Comparison of ENCODE assay signal across 1 cellular context in the genomic region with DNA sequence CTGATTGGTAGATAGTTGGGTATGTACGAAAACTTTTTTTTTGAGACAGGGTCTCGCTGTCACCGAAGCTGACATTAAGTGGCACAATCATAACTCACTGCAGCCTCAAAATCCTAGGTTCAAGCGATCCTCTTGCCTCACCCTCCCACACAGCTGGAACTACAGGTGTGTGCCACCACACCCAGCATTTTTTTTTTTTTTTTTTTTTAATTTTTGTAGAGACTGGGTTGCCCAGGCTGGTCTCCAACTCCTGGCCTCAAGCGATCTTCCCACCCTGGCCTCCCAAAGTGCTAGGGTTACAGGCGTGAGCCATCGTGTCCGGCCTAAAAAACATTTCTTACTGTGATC.
TF ChIP-seq lines count a peak whose summit lies in the region.

No MANE protein-coding gene starts in this region.

TF ChIP-seq in HepG2, 621 proteins besides CTCF, POLR2A, EP300 and RAD21:
- TF ChIP-seq, protein P1, sequence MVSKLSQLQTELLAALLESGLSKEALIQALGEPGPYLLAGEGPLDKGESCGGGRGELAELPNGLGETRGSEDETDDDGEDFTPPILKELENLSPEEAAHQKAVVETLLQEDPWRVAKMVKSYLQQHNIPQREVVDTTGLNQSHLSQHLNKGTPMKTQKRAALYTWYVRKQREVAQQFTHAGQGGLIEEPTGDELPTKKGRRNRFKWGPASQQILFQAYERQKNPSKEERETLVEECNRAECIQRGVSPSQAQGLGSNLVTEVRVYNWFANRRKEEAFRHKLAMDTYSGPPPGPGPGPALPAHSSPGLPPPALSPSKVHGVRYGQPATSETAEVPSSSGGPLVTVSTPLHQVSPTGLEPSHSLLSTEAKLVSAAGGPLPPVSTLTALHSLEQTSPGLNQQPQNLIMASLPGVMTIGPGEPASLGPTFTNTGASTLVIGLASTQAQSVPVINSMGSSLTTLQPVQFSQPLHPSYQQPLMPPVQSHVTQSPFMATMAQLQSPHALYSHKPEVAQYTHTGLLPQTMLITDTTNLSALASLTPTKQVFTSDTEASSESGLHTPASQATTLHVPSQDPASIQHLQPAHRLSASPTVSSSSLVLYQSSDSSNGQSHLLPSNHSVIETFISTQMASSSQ (IDR thresholded peaks at IDR 0.05; ENCODE audit: low read depth) = no peak
- TF ChIP-seq, protein P1 (CRISPR knock-in tag; IDR thresholded peaks at IDR 0.05; ENCODE audit: borderline replicate concordance) = no peak
- no peak for TF ChIP-seq GFI1 (CRISPR knock-in tag; IDR thresholded peaks at IDR 0.05; ENCODE audit: borderline replicate concordance)
- no peak for TF ChIP-seq SSRP1 (CRISPR knock-in tag; IDR thresholded peaks at IDR 0.05)
- no peak for TF ChIP-seq MAF1 (CRISPR knock-in tag; IDR thresholded peaks at IDR 0.05; ENCODE audit: borderline replicate concordance)
- TF ChIP-seq ELF3 (CRISPR knock-in tag; IDR thresholded peaks at IDR 0.05) = no peak
- TF ChIP-seq ZFX (CRISPR knock-in tag; IDR thresholded peaks at IDR 0.05; ENCODE audit: low read depth) = 0 out of 2 replicates have a peak, but pooled peaks have one; percentile 13
- TF ChIP-seq, protein P2, sequence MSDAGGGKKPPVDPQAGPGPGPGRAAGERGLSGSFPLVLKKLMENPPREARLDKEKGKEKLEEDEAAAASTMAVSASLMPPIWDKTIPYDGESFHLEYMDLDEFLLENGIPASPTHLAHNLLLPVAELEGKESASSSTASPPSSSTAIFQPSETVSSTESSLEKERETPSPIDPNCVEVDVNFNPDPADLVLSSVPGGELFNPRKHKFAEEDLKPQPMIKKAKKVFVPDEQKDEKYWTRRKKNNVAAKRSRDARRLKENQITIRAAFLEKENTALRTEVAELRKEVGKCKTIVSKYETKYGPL (CRISPR knock-in tag; IDR thresholded peaks at IDR 0.05) = no peak
- TF ChIP-seq, protein P3, sequence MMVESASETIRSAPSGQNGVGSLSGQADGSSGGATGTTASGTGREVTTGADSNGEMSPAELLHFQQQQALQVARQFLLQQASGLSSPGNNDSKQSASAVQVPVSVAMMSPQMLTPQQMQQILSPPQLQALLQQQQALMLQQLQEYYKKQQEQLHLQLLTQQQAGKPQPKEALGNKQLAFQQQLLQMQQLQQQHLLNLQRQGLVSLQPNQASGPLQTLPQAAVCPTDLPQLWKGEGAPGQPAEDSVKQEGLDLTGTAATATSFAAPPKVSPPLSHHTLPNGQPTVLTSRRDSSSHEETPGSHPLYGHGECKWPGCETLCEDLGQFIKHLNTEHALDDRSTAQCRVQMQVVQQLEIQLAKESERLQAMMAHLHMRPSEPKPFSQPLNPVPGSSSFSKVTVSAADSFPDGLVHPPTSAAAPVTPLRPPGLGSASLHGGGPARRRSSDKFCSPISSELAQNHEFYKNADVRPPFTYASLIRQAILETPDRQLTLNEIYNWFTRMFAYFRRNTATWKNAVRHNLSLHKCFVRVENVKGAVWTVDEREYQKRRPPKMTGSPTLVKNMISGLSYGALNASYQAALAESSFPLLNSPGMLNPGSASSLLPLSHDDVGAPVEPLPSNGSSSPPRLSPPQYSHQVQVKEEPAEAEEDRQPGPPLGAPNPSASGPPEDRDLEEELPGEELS (CRISPR knock-in tag; IDR thresholded peaks at IDR 0.05) = no peak
